8 cellular contexts compared by ENCODE assay signal in genomic region chr10:100346351-100346764, GRCh38. TPM values are rescaled to one million over a fixed set of nuclear protein-coding genes. Genes with fewer than 3 reads are reported as not detected.
DNase-seq lines count a peak whose midpoint lies in the region; ATAC-seq and TF ChIP-seq lines count a peak whose summit lies in the region.

No MANE protein-coding gene starts in this region.

- H3K4me3 Mint-ChIP-seq in endothelial cell (ENCODE audit: unreplicated experiment): peak overlapping the region; percentile 99

- H3K36me3 Mint-ChIP-seq in endothelial cell (ENCODE audit: low read depth, unreplicated experiment): peaks cover 37% of the 10 kb centered on the region

- peak; percentile 42 for ATAC-seq in GM18519 (IDR thresholded peaks at IDR 0.05; ENCODE audit: low FRiP score, unreplicated experiment)
- ATAC-seq in HG03060 (IDR thresholded peaks at IDR 0.05; ENCODE audit: low read depth, unreplicated experiment): peak; percentile 18

- DNase-seq in ACHN (peak; percentile 79), NCI-H345 treated with DMSO at 0.1 percent for 48 hours (lab: John Stamatoyannopoulos, UW; ENCODE audit: unreplicated experiment) (peak; percentile 28), endothelial cell (ENCODE audit: low spot score) (peak; percentile 85), midbrain (lab: John Stamatoyannopoulos, UW) (peak; percentile 86)
- peak; percentile 31 to 44 for DNase-seq in activated CD8-positive, alpha-beta memory T cell treated with anti-CD3 and anti-CD28 coated beads for 4 hours (ENCODE audit: low read depth in 2 of 2)
- DNase-seq in stimulated activated CD8-positive, alpha-beta memory T cell treated with anti-CD3 and anti-CD28 coated beads, Interleukin-15, amount 100 ng/mL, for 48 hours (ENCODE audit: low read depth in 2 of 2): peak; percentile 77 to 79

- in situ Hi-C loops in ACHN (cut with HindIII; ENCODE audit: low pct_ligation_motif_present, low pct_unique_long_range_greater_than_20kb, low sequenced_read_pairs): loop anchor here (25.0 kb wide), 1 partner anchor 91 kb away; no protein-coding TSS in a partner anchor

- peak overlapping the region; percentile 42 for H3K27ac Mint-ChIP-seq in endothelial cell (ENCODE audit: unreplicated experiment)

- no peak for TF ChIP-seq CTCF in endothelial cell (IDR thresholded peaks at IDR 0.05; ENCODE audit: unreplicated experiment)

- H3K27me3 Mint-ChIP-seq in endothelial cell (ENCODE audit: unreplicated experiment): peaks cover 14% of the 10 kb centered on the region

- H3K4me1 Mint-ChIP-seq in endothelial cell (ENCODE audit: unreplicated experiment): peaks cover 67% of the 10 kb centered on the region

- H3K9me3 Mint-ChIP-seq in endothelial cell (ENCODE audit: unreplicated experiment): no peaks in the 10 kb centered on the region

RNA-seq across cellular contexts. Expression of gene SCD, which starts 0.7 kb away (rescaled TPM):
- total RNA-seq in endothelial cell (ENCODE audit: unreplicated experiment): 627 TPM

RNA-seq across cellular contexts. Expression of gene PKD2L1, which starts 16.3 kb away (rescaled TPM):
- total RNA-seq in endothelial cell (ENCODE audit: unreplicated experiment): 0.44 TPM

RNA-seq across cellular contexts. Expression of gene BLOC1S2, which starts 59.9 kb away (rescaled TPM):
- 63.2 TPM for total RNA-seq in endothelial cell (ENCODE audit: unreplicated experiment)

Comparison
In these comparisons a context has a peak if more than half of its experiments do, and no peak if none do; other contexts are left out.
1. Peak in every context shown above with its lines: DNase-seq and ATAC-seq.
2. DNase-seq: peak in every context shown above with its lines; median percentile 86 in midbrain; 85 in endothelial cell; 79 in ACHN; 78 in stimulated activated CD8-positive, alpha-beta memory T cell treated with anti-CD3 and anti-CD28 coated beads, Interleukin-15, amount 100 ng/mL, for 48 hours; 38 in activated CD8-positive, alpha-beta memory T cell treated with anti-CD3 and anti-CD28 coated beads for 4 hours; 28 in NCI-H345 treated with DMSO at 0.1 percent for 48 hours.